Comparison of ENCODE assay signal across 1 cellular context in genomic region chr17:75270218-75270965, GRCh38.
TF ChIP-seq lines count a peak whose summit lies in the region.

No MANE protein-coding gene starts in this region.

TF ChIP-seq in HepG2, 621 proteins besides CTCF, POLR2A, EP300 and RAD21 (continued from another document and continues in another):
- peak; percentile 81 for TF ChIP-seq SIN3A (IDR thresholded peaks at IDR 0.05; ENCODE audit: borderline replicate concordance, low read depth, low read length)
- TF ChIP-seq REXO4 (CRISPR knock-in tag; IDR thresholded peaks at IDR 0.05; ENCODE audit: borderline replicate concordance): no peak
- no peak for TF ChIP-seq ZNF24 (IDR thresholded peaks at IDR 0.05)
- 0 out of 2 replicates have a peak, but pooled peaks have one; percentile 22 for TF ChIP-seq ZNF296 (CRISPR knock-in tag; conservative IDR thresholded peaks at IDR 0.05)
- peak; percentile 55; the same call in 1 of the 2 replicates for TF ChIP-seq SP2 (CRISPR knock-in tag; IDR thresholded peaks at IDR 0.05)
- TF ChIP-seq SIN3B (IDR thresholded peaks at IDR 0.05; ENCODE audit: low read length): no peak; the same call in 1 of the 2 replicates
- no peak for TF ChIP-seq SIX1 (CRISPR knock-in tag; IDR thresholded peaks at IDR 0.05; ENCODE audit: borderline replicate concordance)
- 0 out of 2 replicates have a peak, but pooled peaks have one; percentile 21 for TF ChIP-seq RCOR2 (CRISPR knock-in tag; IDR thresholded peaks at IDR 0.05)
- peak; percentile 10; the same call in 1 of the 2 replicates for TF ChIP-seq SRY (CRISPR knock-in tag; IDR thresholded peaks at IDR 0.05)
- no peak for TF ChIP-seq FOXO4 (CRISPR knock-in tag; conservative IDR thresholded peaks at IDR 0.05)
- TF ChIP-seq PREB (CRISPR knock-in tag; IDR thresholded peaks at IDR 0.05): no peak
- no peak for TF ChIP-seq ATF7 (IDR thresholded peaks at IDR 0.05)
- no peak for TF ChIP-seq ATF7 (CRISPR knock-in tag; IDR thresholded peaks at IDR 0.05)
- peak; percentile 13; the same call in 1 of the 2 replicates for TF ChIP-seq ZNF746 (CRISPR knock-in tag; IDR thresholded peaks at IDR 0.05)
- TF ChIP-seq ZNF709 (CRISPR knock-in tag; IDR thresholded peaks at IDR 0.05): peak; percentile 49; the same call in 1 of the 2 replicates
- no peak for TF ChIP-seq DMTF1 (CRISPR knock-in tag; IDR thresholded peaks at IDR 0.05)
- TF ChIP-seq KLF6 (CRISPR knock-in tag; IDR thresholded peaks at IDR 0.05): 0 out of 2 replicates have a peak, but pooled peaks have one; percentile 23
- TF ChIP-seq NKX3-1 (CRISPR knock-in tag; IDR thresholded peaks at IDR 0.05): no peak; the same call in 1 of the 2 replicates
- TF ChIP-seq REL (CRISPR knock-in tag; conservative IDR thresholded peaks at IDR 0.05): no peak; the same call in 1 of the 2 replicates
- TF ChIP-seq KIAA2018 (CRISPR knock-in tag; IDR thresholded peaks at IDR 0.05; ENCODE audit: borderline replicate concordance): no peak; the same call in 1 of the 2 replicates
- peak; percentile 95 for TF ChIP-seq ZNF674 (CRISPR knock-in tag; IDR thresholded peaks at IDR 0.05; ENCODE audit: low read depth)
- TF ChIP-seq ZNF710 (CRISPR knock-in tag; IDR thresholded peaks at IDR 0.05; ENCODE audit: borderline replicate concordance): no peak
- TF ChIP-seq MIER3 (CRISPR knock-in tag; IDR thresholded peaks at IDR 0.05; ENCODE audit: borderline replicate concordance): peak; percentile 29; the same call in 1 of the 2 replicates
- TF ChIP-seq MXD4 (CRISPR knock-in tag; IDR thresholded peaks at IDR 0.05): peak; percentile 43; the same call in 1 of the 2 replicates
- 0 out of 2 replicates have a peak, but pooled peaks have one; percentile 29 for TF ChIP-seq ZNF609 (CRISPR knock-in tag; IDR thresholded peaks at IDR 0.05; ENCODE audit: borderline replicate concordance)
- TF ChIP-seq HNRNPK (IDR thresholded peaks at IDR 0.05; ENCODE audit: low read depth, low read length, poor library complexity, severe bottlenecking): no peak
- no peak for TF ChIP-seq ZNF468 (CRISPR knock-in tag; IDR thresholded peaks at IDR 0.05)
- TF ChIP-seq HDAC2 (CRISPR knock-in tag; IDR thresholded peaks at IDR 0.05): peak; percentile 72
- TF ChIP-seq YY1 (IDR thresholded peaks at IDR 0.05; ENCODE audit: insufficient read depth, insufficient replicate concordance, low read depth, low read length): no peak
- TF ChIP-seq SALL1 (CRISPR knock-in tag; IDR thresholded peaks at IDR 0.05): peak; percentile 78
- no peak for TF ChIP-seq CENPX (CRISPR knock-in tag; IDR thresholded peaks at IDR 0.05)
- peak; percentile 78; the same call in 1 of the 2 replicates for TF ChIP-seq ZFX (CRISPR knock-in tag; IDR thresholded peaks at IDR 0.05; ENCODE audit: low read depth)
- TF ChIP-seq ZSCAN21 (CRISPR knock-in tag; IDR thresholded peaks at IDR 0.05; ENCODE audit: borderline replicate concordance): no peak
- TF ChIP-seq CCDC6 (CRISPR knock-in tag; IDR thresholded peaks at IDR 0.05): 0 out of 2 replicates have a peak, but pooled peaks have one; percentile 60
- peak; percentile 57; the same call in 1 of the 2 replicates for TF ChIP-seq DRAP1 (CRISPR knock-in tag; IDR thresholded peaks at IDR 0.05)
- TF ChIP-seq ZNF441 (CRISPR knock-in tag; IDR thresholded peaks at IDR 0.05; ENCODE audit: borderline replicate concordance): peak; percentile 33; the same call in 1 of the 2 replicates
- TF ChIP-seq ZNF737 (CRISPR knock-in tag; IDR thresholded peaks at IDR 0.05; ENCODE audit: borderline replicate concordance): no peak
- TF ChIP-seq SIX4 (CRISPR knock-in tag; IDR thresholded peaks at IDR 0.05): no peak
- 0 out of 2 replicates have a peak, but pooled peaks have one; percentile 23 for TF ChIP-seq AHR (CRISPR knock-in tag; IDR thresholded peaks at IDR 0.05)
- TF ChIP-seq ZNF496 (CRISPR knock-in tag; IDR thresholded peaks at IDR 0.05; ENCODE audit: insufficient replicate concordance): no peak
- TF ChIP-seq E2F5 (CRISPR knock-in tag; conservative IDR thresholded peaks at IDR 0.05): no peak
